In genomic region chr19:3491396-3492119, GRCh38 we compare ENCODE assay signal across 1 cellular context.
TF ChIP-seq lines count a peak whose summit lies in the region.

No MANE protein-coding gene starts in this region.

TF ChIP-seq in WTC11, 78 proteins besides CTCF, POLR2A, EP300 and RAD21 (continued from another document):
- TF ChIP-seq IRF1 (CRISPR knock-in tag; IDR thresholded peaks at IDR 0.05): no peak
- TF ChIP-seq ZNF671 (CRISPR knock-in tag; IDR thresholded peaks at IDR 0.05): no peak
- TF ChIP-seq HMGXB4 (CRISPR knock-in tag; IDR thresholded peaks at IDR 0.05): no peak
